24 cellular contexts compared by ENCODE assay signal in genomic region chr19:21590868-21591267, GRCh38.
"Had no signal": no experiment of that assay in that cellular context is flagged by ENCODE, and none has a peak within 500 bp of the region (broad histone marks: within the 10 kb centered on the region; RNA-seq: fewer than 3 reads in every experiment).

No MANE protein-coding gene starts in this region.

- H3K27ac ChIP-seq: coronary artery, esophagus muscularis mucosa, heart right ventricle, left lung, lower lobe of right lung, parathyroid adenoma, sigmoid colon, testis, tibial artery, upper lobe of left lung had no signal

- DNase-seq: dermis blood vessel endothelial cell; effector memory CD4-positive, alpha-beta T cell; foreskin melanocyte; glutamatergic neuron; heart right ventricle; hippocampal formation; immature natural killer cell; left lung; lower lobe of right lung; natural killer cell; right cardiac atrium; sigmoid colon; stimulated activated CD4-positive, alpha-beta T cell treated with anti-CD3 and anti-CD28 coated beads, Interleukin-4, amount 100 ng/mL, for 4 hours; stimulated activated naive CD8-positive, alpha-beta T cell treated with anti-CD3 and anti-CD28 coated beads, Interleukin-15, Interleukin-2, amounts not matched to agents 100 U/mL and 50 U/mL, for 24 hours; substantia nigra; testis; tibial artery; upper lobe of left lung had no signal

- H3K9me3 ChIP-seq: esophagus muscularis mucosa, heart right ventricle, left lung, lower lobe of right lung, sigmoid colon, testis, tibial artery, upper lobe of left lung had no signal

- H3K9me3 Mint-ChIP-seq: neural crest cell had no signal

- H3K4me3 Mint-ChIP-seq: immature natural killer cell; natural killer cell; neural crest cell; stimulated activated memory B cell treated with anti-CD40 and anti-IgM and Interleukin-4, amounts not matched to agents 10 μg/mL and 1 μg/mL and 100 μg/mL, for 72 hours had no signal

- H3K27me3 Mint-ChIP-seq: progenitor cell of endocrine pancreas had no signal

- H3K4me3 ChIP-seq: coronary artery, esophagus muscularis mucosa, heart right ventricle, left lung, lower lobe of right lung, sigmoid colon, testis, tibial artery, upper lobe of left lung had no signal

- H2AFZ ChIP-seq: parathyroid adenoma had no signal

- H3K36me3 Mint-ChIP-seq: immature natural killer cell; natural killer cell; stimulated activated memory B cell treated with anti-CD40 and anti-IgM and Interleukin-4, amounts not matched to agents 10 μg/mL and 1 μg/mL and 100 μg/mL, for 72 hours had no signal

- H3K4me1 ChIP-seq: lower lobe of right lung, parathyroid adenoma, testis had no signal

- H3K36me3 ChIP-seq: esophagus muscularis mucosa, heart right ventricle, left lung, lower lobe of right lung, sigmoid colon, tibial artery, upper lobe of left lung had no signal

- H3K27ac Mint-ChIP-seq: immature natural killer cell; natural killer cell; progenitor cell of endocrine pancreas; stimulated activated memory B cell treated with anti-CD40 and anti-IgM and Interleukin-4, amounts not matched to agents 10 μg/mL and 1 μg/mL and 100 μg/mL, for 72 hours had no signal

- H3K9ac ChIP-seq: parathyroid adenoma had no signal

- H3K4me1 Mint-ChIP-seq: neural crest cell had no signal

- ATAC-seq: left lung; lower lobe of right lung; natural killer cell; stimulated activated memory B cell treated with anti-CD40 and anti-IgM and Interleukin-4, amounts not matched to agents 10 μg/mL and 1 μg/mL and 100 μg/mL, for 72 hours; stimulated activated naive CD8-positive, alpha-beta T cell treated with anti-CD3 and anti-CD28 coated beads, Interleukin-15, Interleukin-2, amounts not matched to agents 100 U/mL and 50 U/mL, for 24 hours had no signal

- H3K27me3 ChIP-seq: sigmoid colon, testis, upper lobe of left lung had no signal
